1 cellular context compared by ENCODE assay signal in genomic region chr4:164959421-164959820, GRCh38. TPM values are rescaled to one million over a fixed set of nuclear protein-coding genes. Genes with fewer than 3 reads are reported as not detected.
"Had no signal": no experiment of that assay in that cellular context is flagged by ENCODE, and none has a peak within 500 bp of the region (broad histone marks: within the 10 kb centered on the region; RNA-seq: fewer than 3 reads in every experiment).

No MANE protein-coding gene starts in this region.

RNA-seq across cellular contexts. Expression of gene TRIM61, which starts 18.0 kb away (rescaled TPM):
- polyA plus RNA-seq: endothelial cell of umbilical vein had no signal
